Comparison of ENCODE assay signal across 23 cellular contexts in the genomic region with DNA sequence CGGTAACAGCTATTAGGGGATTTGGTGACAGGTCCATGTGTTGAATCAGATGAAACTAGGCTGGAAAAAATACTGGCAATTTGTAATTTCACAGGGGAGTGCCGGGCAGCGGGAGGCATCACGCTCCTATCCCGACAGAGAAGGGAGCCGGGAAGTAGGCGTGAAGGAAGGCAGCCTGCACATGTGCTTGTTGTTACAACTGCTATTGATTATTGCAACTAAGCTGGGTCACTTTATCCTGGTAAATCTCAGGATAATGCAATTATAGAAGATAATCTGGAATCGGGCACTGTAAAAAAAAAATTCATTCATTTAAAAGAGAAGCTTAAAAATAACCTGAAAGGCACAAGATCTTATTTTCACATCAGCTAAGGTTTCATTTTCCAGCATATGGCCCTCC.
"Had no signal": no experiment of that assay in that cellular context is flagged by ENCODE, and none has a peak within 500 bp of the region (broad histone marks: within the 10 kb centered on the region; RNA-seq: fewer than 3 reads in every experiment).

No MANE protein-coding gene starts in this region.

- H3K27ac ChIP-seq: left ventricle myocardium inferior, ovary, right atrium auricular region, right lobe of liver, stomach, testis, thyroid gland, transverse colon, upper lobe of right lung had no signal

- H3K36me3 Mint-ChIP-seq: mesothelial cell of epicardium; naive B cell; natural killer cell; stimulated activated naive B cell treated with anti-CD40 and anti-IgM and Interleukin-4, amounts not matched to agents 10 μg/mL and 1 μg/mL and 100 μg/mL, for 72 hours had no signal

- H3K9me3 Mint-ChIP-seq: mesothelial cell of epicardium; natural killer cell; nephron progenitor cell; stimulated activated naive B cell treated with anti-CD40 and anti-IgM and Interleukin-4, amounts not matched to agents 10 μg/mL and 1 μg/mL and 100 μg/mL, for 72 hours had no signal

- H3K27me3 ChIP-seq: ovary, right atrium auricular region, thyroid gland had no signal

- ATAC-seq: natural killer cell; right lobe of liver; stimulated activated naive B cell treated with anti-CD40 and anti-IgM and Interleukin-4, amounts not matched to agents 10 μg/mL and 1 μg/mL and 100 μg/mL, for 72 hours; stimulated activated naive CD8-positive, alpha-beta T cell treated with anti-CD3 and anti-CD28 coated beads, Interleukin-15, Interleukin-2, amounts not matched to agents 100 U/mL and 50 U/mL, for 24 hours; upper lobe of right lung had no signal

- H3K9me3 ChIP-seq: left ventricle myocardium inferior, ovary, right atrium auricular region, right lobe of liver, stomach, testis, thyroid gland, transverse colon, upper lobe of right lung had no signal

- H3K4me3 Mint-ChIP-seq: mesothelial cell of epicardium; natural killer cell; nephron progenitor cell; stimulated activated naive B cell treated with anti-CD40 and anti-IgM and Interleukin-4, amounts not matched to agents 10 μg/mL and 1 μg/mL and 100 μg/mL, for 72 hours had no signal

- DNase-seq: islet precursor cell; left ventricle myocardium inferior; mesendoderm; naive B cell; natural killer cell; nephron progenitor cell; ovary; right lobe of liver; stimulated activated CD4-positive, alpha-beta T cell treated with anti-CD3 and anti-CD28 coated beads, Interleukin-12 subunit alpha, Interleukin-12 subunit beta, amount 100 ng/mL, for 4 hours; stimulated activated CD4-positive, alpha-beta T cell treated with anti-CD3 and anti-CD28 coated beads, Interleukin-15, amount 100 ng/mL, for 24 hours; stimulated activated CD4-positive, alpha-beta T cell treated with anti-CD3 and anti-CD28 coated beads, Interleukin-2, amount 100 ng/mL, for 24 hours; stimulated activated CD4-positive, alpha-beta T cell treated with anti-CD3 and anti-CD28 coated beads, Interleukin-4, amount 100 ng/mL, for 1 hour; stimulated activated naive B cell treated with anti-CD40 and anti-IgM and Interleukin-4, amounts not matched to agents 10 μg/mL and 1 μg/mL and 100 μg/mL, for 72 hours; stimulated activated naive CD8-positive, alpha-beta T cell treated with anti-CD3 and anti-CD28 coated beads, Interleukin-15, Interleukin-2, amounts not matched to agents 100 U/mL and 50 U/mL, for 24 hours; stomach; testis; thyroid gland; transverse colon; upper lobe of right lung had no signal

- H3K27ac Mint-ChIP-seq: mesothelial cell of epicardium; natural killer cell; nephron progenitor cell; stimulated activated naive B cell treated with anti-CD40 and anti-IgM and Interleukin-4, amounts not matched to agents 10 μg/mL and 1 μg/mL and 100 μg/mL, for 72 hours had no signal

- H3K36me3 ChIP-seq: left ventricle myocardium inferior, ovary, right atrium auricular region, right lobe of liver, stomach, thyroid gland, transverse colon, upper lobe of right lung had no signal

- H3K4me1 Mint-ChIP-seq: naive B cell had no signal

- H3K4me3 ChIP-seq: left ventricle myocardium inferior, lung, ovary, right atrium auricular region, right lobe of liver, smooth muscle cell, stomach, testis, thyroid gland, transverse colon, upper lobe of right lung had no signal

- H3K4me1 ChIP-seq: right lobe of liver, thyroid gland, transverse colon, upper lobe of right lung had no signal
